16 cellular contexts compared by ENCODE assay signal in the genomic region with DNA sequence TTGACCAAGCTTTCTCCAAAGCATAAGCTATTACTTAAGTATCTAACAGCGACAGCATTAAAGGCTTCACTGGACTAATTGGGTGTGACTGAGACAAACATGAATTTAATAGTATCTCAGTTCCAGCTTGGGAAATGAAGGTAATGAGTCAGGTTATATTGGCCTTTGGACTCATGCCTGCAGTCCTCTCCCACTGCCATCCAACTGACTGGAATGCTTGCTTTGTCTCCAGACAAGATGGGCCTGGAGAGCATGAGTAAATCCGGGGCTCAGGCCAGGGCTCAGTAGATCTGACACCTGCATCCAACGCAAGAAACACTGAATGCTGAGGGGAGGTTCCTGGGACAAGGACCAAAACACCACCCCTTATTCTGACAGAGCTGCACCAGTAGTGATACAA.
DNase-seq lines count a peak whose midpoint lies in the region; ATAC-seq and TF ChIP-seq lines count a peak whose summit lies in the region.
"Had no signal": no experiment of that assay in that cellular context is flagged by ENCODE, and none has a peak within 500 bp of the region (broad histone marks: within the 10 kb centered on the region; RNA-seq: fewer than 3 reads in every experiment).

No MANE protein-coding gene starts in this region.

- H3K9me3 Mint-ChIP-seq in stimulated activated memory B cell treated with anti-CD40 and anti-IgM and Interleukin-4, amounts not matched to agents 10 μg/mL and 1 μg/mL and 100 μg/mL, for 72 hours = peaks cover 3% of the 10 kb centered on the region
- peaks cover 6% of the 10 kb centered on the region for H3K9me3 Mint-ChIP-seq in activated T-helper 2 cell treated with anti-CD3 and anti-CD28 coated beads, Interferon-gamma antibody, Interleukin-2, Interleukin-4, amounts not matched to agents 10 μg/mL and 5 μg/mL and 100 μg/mL, durations not matched to agents 14 hours and 24 hours and 36 hours
- H3K9me3 Mint-ChIP-seq: activated CD4-positive, alpha-beta T cell treated with anti-CD3 and anti-CD28 coated beads, Interleukin-2, amount 10 ng/mL, durations not matched to agents 7 days and 5 days had no signal

- H3K79me2 ChIP-seq in GM23248 (ENCODE audit: insufficient read depth) = no peaks in the 10 kb centered on the region
- no peaks in the 10 kb centered on the region for H3K79me2 ChIP-seq in PC-3 (ENCODE audit: low read length)
- no peaks in the 10 kb centered on the region for H3K79me2 ChIP-seq in fibroblast of lung (ENCODE audit: control insufficient read depth, insufficient read depth, low read length)

- H3K36me3 Mint-ChIP-seq in stimulated activated memory B cell treated with anti-CD40 and anti-IgM and Interleukin-4, amounts not matched to agents 10 μg/mL and 1 μg/mL and 100 μg/mL, for 72 hours = no peaks in the 10 kb centered on the region
- no peaks in the 10 kb centered on the region for H3K36me3 Mint-ChIP-seq in activated T-helper 2 cell treated with anti-CD3 and anti-CD28 coated beads, Interferon-gamma antibody, Interleukin-2, Interleukin-4, amounts not matched to agents 10 μg/mL and 5 μg/mL and 100 μg/mL, durations not matched to agents 14 hours and 24 hours and 36 hours (ENCODE audit: low read depth)
- H3K36me3 Mint-ChIP-seq: activated naive CD4-positive, alpha-beta T cell treated with anti-CD3 and anti-CD28 coated beads, Interleukin-2, amount 50 U/mL, for 72 hours; CD4-positive, CD25-positive, alpha-beta regulatory T cell had no signal

- H3K4me1 Mint-ChIP-seq in stimulated activated memory B cell treated with anti-CD40 and anti-IgM and Interleukin-4, amounts not matched to agents 10 μg/mL and 1 μg/mL and 100 μg/mL, for 72 hours = no peaks in the 10 kb centered on the region
- H3K4me1 Mint-ChIP-seq in activated T-helper 2 cell treated with anti-CD3 and anti-CD28 coated beads, Interferon-gamma antibody, Interleukin-2, Interleukin-4, amounts not matched to agents 10 μg/mL and 5 μg/mL and 100 μg/mL, durations not matched to agents 14 hours and 24 hours and 36 hours (ENCODE audit: low read depth) = no peaks in the 10 kb centered on the region
- H3K4me1 Mint-ChIP-seq: activated CD4-positive, alpha-beta T cell treated with anti-CD3 and anti-CD28 coated beads, Interleukin-2, amount 10 ng/mL, durations not matched to agents 7 days and 5 days; CD4-positive, CD25-positive, alpha-beta regulatory T cell; central memory CD8-positive, alpha-beta T cell; nephron had no signal

- DNase-seq in GM23248 (peak; percentile 65), PC-3 (peak; percentile 46), fibroblast of lung (ENCODE audit: low read depth in 2 of 2) (peak; percentile 21 to 90), WERI-Rb-1 (no peak)
- DNase-seq in activated T-helper 2 cell treated with anti-CD3 and anti-CD28 coated beads, Interferon-gamma antibody, Interleukin-2, Interleukin-4, amounts not matched to agents 10 μg/mL and 5 μg/mL and 100 μg/mL, durations not matched to agents 14 hours and 24 hours and 36 hours (ENCODE audit: low spot score) = no peak
- DNase-seq: activated CD4-positive, alpha-beta T cell treated with anti-CD3 and anti-CD28 coated beads, Interleukin-2, amount 10 ng/mL, durations not matched to agents 7 days and 5 days; activated T-cell treated with anti-CD3 and anti-CD28 coated beads for 4 hours; CD4-positive, CD25-positive, alpha-beta regulatory T cell; IMR-90; NCI-H1048; SIG-M5 had no signal

- H2AFZ ChIP-seq in GM23248 = no peak overlapping the region
- H2AFZ ChIP-seq in PC-3 (ENCODE audit: low read length) = no peak overlapping the region
- H2AFZ ChIP-seq in fibroblast of lung (ENCODE audit: low read length) = no peak overlapping the region

- H3K27me3 ChIP-seq in GM23248 (replicated peaks; ENCODE audit: insufficient read depth) = no peaks in the 10 kb centered on the region
- no peaks in the 10 kb centered on the region for H3K27me3 ChIP-seq in PC-3 (ENCODE audit: low read length)
- no peaks in the 10 kb centered on the region for H3K27me3 ChIP-seq in fibroblast of lung (ENCODE audit: control insufficient read depth, insufficient read depth, low read length)
- H3K27me3 ChIP-seq in WERI-Rb-1 (ENCODE audit: insufficient read depth, low read depth, severe bottlenecking) = no peaks in the 10 kb centered on the region

- 0 out of 2 replicates have a peak, but pooled peaks cover 11% of the 10 kb centered on the region for H3K4me1 ChIP-seq in GM23248 (ENCODE audit: insufficient read depth)
- peaks cover 14% of the 10 kb centered on the region; the same call in 1 of the 2 replicates for H3K4me1 ChIP-seq in PC-3 (ENCODE audit: insufficient read depth, low read length)
- H3K4me1 ChIP-seq in fibroblast of lung (ENCODE audit: control insufficient read depth, extremely low read depth, insufficient read depth, low read length) = no peaks in the 10 kb centered on the region

- in situ Hi-C loops in GM23248 (cut with MboI) = no loop called here

- no TSS peak for BruUV-seq in PC-3 (replicated peaks; lab: Mats Ljungman, UMichigan)

- H3K4me3 ChIP-seq in GM23248 (no peak overlapping the region), PC-3 (ENCODE audit: low read length) (no peak overlapping the region), fibroblast of lung (replicated peaks in 1 of 4; ENCODE audit: control extremely low read depth in 1 of 4, insufficient read depth in 1 of 4, low read depth in 3 of 4, low read length in 4 of 4) (no peak overlapping the region), WERI-Rb-1 (ENCODE audit: low read depth, low read length) (no peak overlapping the region)

- H3K36me3 ChIP-seq in GM23248 (ENCODE audit: low read depth) (no peaks in the 10 kb centered on the region), PC-3 (ENCODE audit: low read depth, low read length) (no peaks in the 10 kb centered on the region), fibroblast of lung (ENCODE audit: control insufficient read depth, insufficient read depth, low read length) (no peaks in the 10 kb centered on the region), WERI-Rb-1 (no peaks in the 10 kb centered on the region)

- intact Hi-C loops in PC-3 (cut with micrococcal nuclease) = no loop called here
- intact Hi-C loops in activated T-helper 2 cell treated with anti-CD3 and anti-CD28 coated beads, Interferon-gamma antibody, Interleukin-2, Interleukin-4, amounts not matched to agents 10 μg/mL and 5 μg/mL and 100 μg/mL, durations not matched to agents 14 hours and 24 hours and 36 hours (cut with micrococcal nuclease) = no loop called here

- H3K27ac ChIP-seq in GM23248 (no peak overlapping the region), PC-3 (ENCODE audit: low read length) (no peak overlapping the region), fibroblast of lung (ENCODE audit: insufficient read depth, low read length) (no peak overlapping the region), WERI-Rb-1 (no peak overlapping the region)

- H3K27me3 Mint-ChIP-seq in stimulated activated memory B cell treated with anti-CD40 and anti-IgM and Interleukin-4, amounts not matched to agents 10 μg/mL and 1 μg/mL and 100 μg/mL, for 72 hours = no peaks in the 10 kb centered on the region
- H3K27me3 Mint-ChIP-seq in activated T-helper 2 cell treated with anti-CD3 and anti-CD28 coated beads, Interferon-gamma antibody, Interleukin-2, Interleukin-4, amounts not matched to agents 10 μg/mL and 5 μg/mL and 100 μg/mL, durations not matched to agents 14 hours and 24 hours and 36 hours (ENCODE audit: low read depth) = no peaks in the 10 kb centered on the region
- H3K27me3 Mint-ChIP-seq: activated CD4-positive, alpha-beta T cell treated with anti-CD3 and anti-CD28 coated beads, Interleukin-2, amount 10 ng/mL, durations not matched to agents 7 days and 5 days; CD4-positive, CD25-positive, alpha-beta regulatory T cell; central memory CD8-positive, alpha-beta T cell had no signal

- no peak overlapping the region for H3K27ac Mint-ChIP-seq in stimulated activated memory B cell treated with anti-CD40 and anti-IgM and Interleukin-4, amounts not matched to agents 10 μg/mL and 1 μg/mL and 100 μg/mL, for 72 hours
- no peak overlapping the region for H3K27ac Mint-ChIP-seq in activated T-helper 2 cell treated with anti-CD3 and anti-CD28 coated beads, Interferon-gamma antibody, Interleukin-2, Interleukin-4, amounts not matched to agents 10 μg/mL and 5 μg/mL and 100 μg/mL, durations not matched to agents 14 hours and 24 hours and 36 hours
- H3K27ac Mint-ChIP-seq: activated CD4-positive, alpha-beta T cell treated with anti-CD3 and anti-CD28 coated beads, Interleukin-2, amount 10 ng/mL, durations not matched to agents 7 days and 5 days; activated naive CD4-positive, alpha-beta T cell treated with anti-CD3 and anti-CD28 coated beads, Interleukin-2, amount 50 U/mL, for 72 hours; CD4-positive, CD25-positive, alpha-beta regulatory T cell; nephron had no signal

- H3K4me2 ChIP-seq in GM23248 (ENCODE audit: unreplicated experiment) (peak overlapping the region; percentile 26), PC-3 (ENCODE audit: low read length) (0 out of 2 replicates have a peak overlapping the region, but pooled peaks have one; percentile 22), fibroblast of lung (ENCODE audit: extremely low read depth, insufficient read depth, low read length) (no peak overlapping the region)

- CTCF ChIA-PET in PC-3 (lab: Charles Lee) = no interaction called here

- H3K9me2 ChIP-seq in GM23248 (ENCODE audit: insufficient read depth) (no peaks in the 10 kb centered on the region), PC-3 (replicated peaks; ENCODE audit: low read length) (no peaks in the 10 kb centered on the region)

- POLR2A ChIA-PET in PC-3 (lab: Charles Lee; ENCODE audit: unreplicated experiment) = no interaction called here

- H4K20me1 ChIP-seq in GM23248 (ENCODE audit: insufficient read depth) = no peaks in the 10 kb centered on the region
- H4K20me1 ChIP-seq in PC-3 (ENCODE audit: low read length) = no peaks in the 10 kb centered on the region
- no peaks in the 10 kb centered on the region for H4K20me1 ChIP-seq in fibroblast of lung (ENCODE audit: control insufficient read depth, extremely low read depth, insufficient read depth, low read length)

- H3F3A ChIP-seq in GM23248 (ENCODE audit: insufficient read depth) (no peaks in the 10 kb centered on the region), PC-3 (ENCODE audit: low read length, unreplicated experiment) (no peaks in the 10 kb centered on the region)

- TF ChIP-seq CTCF in PC-3 (conservative IDR thresholded peaks at IDR 0.05; ENCODE audit: low read depth, low read length) = no peak
- no peak for TF ChIP-seq CTCF in fibroblast of lung (conservative IDR thresholded peaks at IDR 0.05 in 1 of 2, IDR thresholded peaks at IDR 0.05 in 1 of 2; ENCODE audit: low read depth in 1 of 2, low read length in 2 of 2)
- TF ChIP-seq CTCF in WERI-Rb-1 (IDR thresholded peaks at IDR 0.05; ENCODE audit: low read depth, low read length) = no peak

- no peak overlapping the region for H3K9ac ChIP-seq in GM23248
- H3K9ac ChIP-seq in PC-3 (ENCODE audit: low read length) = no peak overlapping the region
- no peak overlapping the region for H3K9ac ChIP-seq in fibroblast of lung (ENCODE audit: insufficient read depth, low read length)

- 2 to 3% methylated on average over 3 of the region's 3 CpGs for WGBS in GM23248 (ENCODE audit: low coverage in 1 of 2, low lambda C conversion rate in 2 of 2, missing lambda C conversion rate in 2 of 2), 2 experiments

- no peak overlapping the region for H3K4me3 Mint-ChIP-seq in stimulated activated memory B cell treated with anti-CD40 and anti-IgM and Interleukin-4, amounts not matched to agents 10 μg/mL and 1 μg/mL and 100 μg/mL, for 72 hours
- no peak overlapping the region for H3K4me3 Mint-ChIP-seq in activated T-helper 2 cell treated with anti-CD3 and anti-CD28 coated beads, Interferon-gamma antibody, Interleukin-2, Interleukin-4, amounts not matched to agents 10 μg/mL and 5 μg/mL and 100 μg/mL, durations not matched to agents 14 hours and 24 hours and 36 hours (ENCODE audit: low read depth)
- H3K4me3 Mint-ChIP-seq: activated CD4-positive, alpha-beta T cell treated with anti-CD3 and anti-CD28 coated beads, Interleukin-2, amount 10 ng/mL, durations not matched to agents 7 days and 5 days; CD4-positive, CD25-positive, alpha-beta regulatory T cell; central memory CD8-positive, alpha-beta T cell; nephron had no signal

- ATAC-seq in PC-3 = peak; percentile 82
- peak; percentile 12 for ATAC-seq in stimulated activated memory B cell treated with anti-CD40 and anti-IgM and Interleukin-4, amounts not matched to agents 10 μg/mL and 1 μg/mL and 100 μg/mL, for 72 hours
- no peak for ATAC-seq in HG03521 (IDR thresholded peaks at IDR 0.05; ENCODE audit: unreplicated experiment)
- ATAC-seq: activated naive CD4-positive, alpha-beta T cell treated with anti-CD3 and anti-CD28 coated beads, Interleukin-2, amount 50 U/mL, for 72 hours had no signal

- H3K9me3 ChIP-seq in GM23248 (ENCODE audit: low read depth) (no peaks in the 10 kb centered on the region), PC-3 (ENCODE audit: low read length) (no peaks in the 10 kb centered on the region), fibroblast of lung (ENCODE audit: control insufficient read depth, insufficient read depth, low read depth, low read length) (no peaks in the 10 kb centered on the region), WERI-Rb-1 (ENCODE audit: severe bottlenecking) (no peaks in the 10 kb centered on the region)

Comparison
In these comparisons a context has a peak if more than half of its experiments do, and no peak if none do; other contexts are left out.
1. DNase-seq: peak in GM23248 (single experiment), PC-3 (single experiment) and fibroblast of lung (2 of 2); none in activated T-helper 2 cell treated with anti-CD3 and anti-CD28 coated beads, Interferon-gamma antibody, Interleukin-2, Interleukin-4, amounts not matched to agents 10 μg/mL and 5 μg/mL and 100 μg/mL, durations not matched to agents 14 hours and 24 hours and 36 hours (single experiment) and WERI-Rb-1 (single experiment).